17 cellular contexts compared by ENCODE assay signal in genomic region chr16:86259499-86259898, GRCh38.
DNase-seq lines count a peak whose midpoint lies in the region; ATAC-seq and TF ChIP-seq lines count a peak whose summit lies in the region.
"Had no signal": no experiment of that assay in that cellular context is flagged by ENCODE, and none has a peak within 500 bp of the region (broad histone marks: within the 10 kb centered on the region; RNA-seq: fewer than 3 reads in every experiment).

No MANE protein-coding gene starts in this region.

- no peaks in the 10 kb centered on the region for H3K9me3 ChIP-seq in parathyroid adenoma (ENCODE audit: control insufficient read depth, low read length)
- no peaks in the 10 kb centered on the region for H3K9me3 ChIP-seq in vagina

- no peak for TF ChIP-seq CTCF in parathyroid adenoma (IDR thresholded peaks at IDR 0.05)
- TF ChIP-seq CTCF in vagina (IDR thresholded peaks at IDR 0.05) = no peak

- peak; percentile 20 for DNase-seq in activated CD4-positive, alpha-beta T cell treated with anti-CD3 and anti-CD28 coated beads, Interleukin-2, amount 10 ng/mL, durations not matched to agents 24 days and 14 days
- DNase-seq in activated CD4-positive, alpha-beta T cell treated with anti-CD3 and anti-CD28 coated beads for 1 hour = no peak
- DNase-seq in islet precursor cell (peak; percentile 18), vagina (ENCODE audit: extremely low spot score in 2 of 2) (peak; percentile 16 to 58), T-helper 9 cell (no peak)
- DNase-seq: DMS79 treated with DMSO at 0.1 percent for 48 hours, NCI-H1105, NCI-H2081, NCI-H2171 treated with DMSO at 0.1 percent for 48 hours, NCI-H446 treated with DMSO at 0.1 percent for 48 hours had no signal

- H3K27ac Mint-ChIP-seq in activated CD4-positive, alpha-beta T cell treated with anti-CD3 and anti-CD28 coated beads, Interleukin-2, amount 10 ng/mL, durations not matched to agents 24 days and 14 days = no peak overlapping the region

- H3K27me3 ChIP-seq in parathyroid adenoma (ENCODE audit: control insufficient read depth, insufficient read depth, low read length) (no peaks in the 10 kb centered on the region), vagina (no peaks in the 10 kb centered on the region)

- ATAC-seq in HG03565 (IDR thresholded peaks at IDR 0.05; ENCODE audit: unreplicated experiment) (no peak), HG03439 (IDR thresholded peaks at IDR 0.05; ENCODE audit: unreplicated experiment) (no peak)
- ATAC-seq: K562, Right ventricle myocardium inferior had no signal

- no peak overlapping the region for H2AFZ ChIP-seq in parathyroid adenoma

- no peaks in the 10 kb centered on the region for H3K36me3 Mint-ChIP-seq in activated CD4-positive, alpha-beta T cell treated with anti-CD3 and anti-CD28 coated beads, Interleukin-2, amount 10 ng/mL, durations not matched to agents 24 days and 14 days (ENCODE audit: low read depth)
- H3K36me3 Mint-ChIP-seq: CD14-positive monocyte had no signal

- H3K4me1 Mint-ChIP-seq in activated CD4-positive, alpha-beta T cell treated with anti-CD3 and anti-CD28 coated beads, Interleukin-2, amount 10 ng/mL, durations not matched to agents 24 days and 14 days = no peaks in the 10 kb centered on the region
- H3K4me1 Mint-ChIP-seq: CD14-positive monocyte had no signal

- H3K27ac ChIP-seq in parathyroid adenoma (peak overlapping the region; percentile 66), vagina (no peak overlapping the region)
- H3K27ac ChIP-seq: 22Rv1 had no signal

- TF ChIP-seq POLR2A in vagina (IDR thresholded peaks at IDR 0.05) = no peak

- no peak overlapping the region for H3K4me3 Mint-ChIP-seq in activated CD4-positive, alpha-beta T cell treated with anti-CD3 and anti-CD28 coated beads, Interleukin-2, amount 10 ng/mL, durations not matched to agents 24 days and 14 days
- H3K4me3 Mint-ChIP-seq: CD14-positive monocyte had no signal

- no peaks in the 10 kb centered on the region for H3K27me3 Mint-ChIP-seq in activated CD4-positive, alpha-beta T cell treated with anti-CD3 and anti-CD28 coated beads, Interleukin-2, amount 10 ng/mL, durations not matched to agents 24 days and 14 days

- no peaks in the 10 kb centered on the region for H3K79me2 ChIP-seq in parathyroid adenoma

- intact Hi-C loops in activated CD4-positive, alpha-beta T cell treated with anti-CD3 and anti-CD28 coated beads, Interleukin-2, amount 10 ng/mL, durations not matched to agents 24 days and 14 days (cut with micrococcal nuclease) = no loop called here
- intact Hi-C loops in vagina (cut with DNase I) = loop anchor here (1.0 kb wide), 1 partner anchor 36 kb away; no protein-coding TSS in a partner anchor

- no peak overlapping the region for H3K9ac ChIP-seq in parathyroid adenoma

- H3K4me3 ChIP-seq in parathyroid adenoma (ENCODE audit: low read depth, low read length) = no peak overlapping the region
- H3K4me3 ChIP-seq in vagina = no peak overlapping the region
- H3K4me3 ChIP-seq: K562 had no signal

- no peak overlapping the region for H3K4me2 ChIP-seq in parathyroid adenoma (ENCODE audit: low read length)

- peaks cover 4% of the 10 kb centered on the region for H3K9me3 Mint-ChIP-seq in activated CD4-positive, alpha-beta T cell treated with anti-CD3 and anti-CD28 coated beads, Interleukin-2, amount 10 ng/mL, durations not matched to agents 24 days and 14 days

- no peaks in the 10 kb centered on the region for H3K4me1 ChIP-seq in parathyroid adenoma
- no peaks in the 10 kb centered on the region for H3K4me1 ChIP-seq in vagina

- H3K36me3 ChIP-seq in parathyroid adenoma (ENCODE audit: control insufficient read depth, insufficient read depth, low read length) = no peaks in the 10 kb centered on the region
- H3K36me3 ChIP-seq in vagina = no peaks in the 10 kb centered on the region

Comparison
In these comparisons a context has a peak if more than half of its experiments do, and no peak if none do; other contexts are left out.
1. DNase-seq: peak in activated CD4-positive, alpha-beta T cell treated with anti-CD3 and anti-CD28 coated beads, Interleukin-2, amount 10 ng/mL, durations not matched to agents 24 days and 14 days (single experiment), islet precursor cell (single experiment) and vagina (2 of 2); none in activated CD4-positive, alpha-beta T cell treated with anti-CD3 and anti-CD28 coated beads for 1 hour (single experiment) and T-helper 9 cell (single experiment).